ENCODE assay signal across 15 cellular contexts in the genomic region with DNA sequence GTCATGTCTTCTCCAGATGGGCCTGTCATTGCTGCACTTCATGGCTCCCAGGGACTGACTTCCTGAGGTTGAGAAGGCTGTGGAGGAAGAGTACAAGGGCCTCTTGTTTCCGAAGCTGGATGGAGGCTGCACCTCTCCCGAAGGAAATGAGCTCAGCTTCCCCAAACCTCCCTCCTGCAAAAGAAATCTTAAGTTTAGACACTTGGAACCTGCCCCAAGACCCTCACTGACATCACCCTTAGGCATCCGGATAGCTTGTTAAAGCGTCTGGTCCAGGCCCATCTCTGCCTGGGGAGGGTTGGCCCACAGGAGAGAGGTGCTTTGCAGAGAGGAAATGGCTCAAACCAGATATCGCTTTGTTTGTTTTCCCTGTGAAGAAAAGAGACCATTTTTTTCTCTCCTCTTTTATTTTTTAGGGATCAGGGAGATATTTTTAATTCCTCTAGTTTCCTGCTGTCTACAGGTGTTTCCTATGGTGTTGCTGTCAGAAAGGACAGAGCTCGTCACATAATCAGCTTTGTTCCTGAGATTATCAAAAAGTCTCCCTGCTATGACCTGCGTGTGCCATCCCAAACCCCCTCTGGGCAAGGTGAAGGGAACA. TPM values are rescaled to one million over a fixed set of nuclear protein-coding genes. Genes with fewer than 3 reads are reported as not detected.
A peak's percentile ranks its signal among the peaks of the same experiment; 100 is the strongest.
DNase-seq lines count a peak whose midpoint lies in the region; ATAC-seq and TF ChIP-seq lines count a peak whose summit lies in the region.
"Had no signal": no experiment of that assay in that cellular context is flagged by ENCODE, and none has a peak within 500 bp of the region (broad histone marks: within the 10 kb centered on the region; RNA-seq: fewer than 3 reads in every experiment).

No MANE protein-coding gene starts in this region.

- peaks cover 5% of the 10 kb centered on the region for H3K36me3 Mint-ChIP-seq in IgD-negative memory B cell
- peaks cover 55% of the 10 kb centered on the region for H3K36me3 Mint-ChIP-seq in activated T-helper 2 cell treated with anti-CD3 and anti-CD28 coated beads, Interferon-gamma antibody, Interleukin-2, Interleukin-4, amounts not matched to agents 10 μg/mL and 5 μg/mL and 100 μg/mL, durations not matched to agents 14 hours and 24 hours and 36 hours (ENCODE audit: low read depth)
- no peaks in the 10 kb centered on the region for H3K36me3 Mint-ChIP-seq in H9 (ENCODE audit: insufficient read depth in 1 of 3, low read depth in 3 of 3)

- H3K14ac ChIP-seq in H9 (ENCODE audit: insufficient read depth, low read length) = no peak overlapping the region

- H2BK15ac ChIP-seq in H9 (ENCODE audit: low read depth, low read length) = no peak overlapping the region

- H3K4ac ChIP-seq in H9 (ENCODE audit: low read depth, low read length) = no peak overlapping the region

- no peak overlapping the region for H4K8ac ChIP-seq in H9 (replicated peaks; ENCODE audit: insufficient read length, low read depth, low read length)

- ATAC-seq in left ventricle myocardium superior (peak; percentile 52), sciatic nerve (peak; percentile 82)
- ATAC-seq: GM12878 had no signal

- no peak overlapping the region for H2AFZ ChIP-seq in H9 (ENCODE audit: low read length)

- no peak overlapping the region for H3K56ac ChIP-seq in H9 (ENCODE audit: insufficient read length, low read depth, low read length)

- no peak overlapping the region for H2BK20ac ChIP-seq in H9 (ENCODE audit: low read depth, low read length, poor library complexity, severe bottlenecking)

- TF ChIP-seq CTCF in H9 (conservative IDR thresholded peaks at IDR 0.05) = no peak

- no peak overlapping the region for H3K23ac ChIP-seq in H9 (ENCODE audit: insufficient read length, low read depth, low read length)

- H2BK12ac ChIP-seq in H9 (ENCODE audit: insufficient read length, low read depth, low read length) = no peak overlapping the region

- WGBS in H9 (ENCODE audit: extremely low coverage, insufficient read length, low lambda C conversion rate) = no CpG with 5 or more reads among the region's 7 CpGs

- H4K5ac ChIP-seq in H9 (ENCODE audit: insufficient read length, low read depth, low read length) = no peak overlapping the region

- H3K27me3 ChIP-seq in H9 (ENCODE audit: insufficient read depth, low read length) = no peaks in the 10 kb centered on the region
- H3K27me3 ChIP-seq: tibial artery had no signal

- peak overlapping the region in 1 of 4 donors; percentile 41 for H3K4me3 Mint-ChIP-seq in IgD-negative memory B cell
- H3K4me3 Mint-ChIP-seq in activated T-helper 2 cell treated with anti-CD3 and anti-CD28 coated beads, Interferon-gamma antibody, Interleukin-2, Interleukin-4, amounts not matched to agents 10 μg/mL and 5 μg/mL and 100 μg/mL, durations not matched to agents 14 hours and 24 hours and 36 hours (ENCODE audit: low read depth) = no peak overlapping the region
- no peak overlapping the region for H3K4me3 Mint-ChIP-seq in H9
- H3K4me3 Mint-ChIP-seq: T-helper 2 cell treated with Interferon-gamma antibody and Interleukin-4, amounts not matched to agents 5 μg/mL and 100 μg/mL, for 36 hours had no signal

- no peak overlapping the region for H3T11ph ChIP-seq in H9 (ENCODE audit: low read length)

- H3K9ac ChIP-seq in H9 (ENCODE audit: extremely low read depth, insufficient read length, low read length) = no peak overlapping the region

- H2BK5ac ChIP-seq in H9 (ENCODE audit: insufficient read length, low read length) = no peak overlapping the region

- no peak overlapping the region for H2BK120ac ChIP-seq in H9 (ENCODE audit: low read depth, low read length, poor library complexity, severe bottlenecking)

- no peaks in the 10 kb centered on the region for H3K9me3 Mint-ChIP-seq in IgD-negative memory B cell
- H3K9me3 Mint-ChIP-seq in activated T-helper 2 cell treated with anti-CD3 and anti-CD28 coated beads, Interferon-gamma antibody, Interleukin-2, Interleukin-4, amounts not matched to agents 10 μg/mL and 5 μg/mL and 100 μg/mL, durations not matched to agents 14 hours and 24 hours and 36 hours = no peaks in the 10 kb centered on the region
- H3K9me3 Mint-ChIP-seq in H9 = no peaks in the 10 kb centered on the region
- H3K9me3 Mint-ChIP-seq: T-helper 2 cell treated with Interferon-gamma antibody and Interleukin-4, amounts not matched to agents 5 μg/mL and 100 μg/mL, for 36 hours had no signal

- H3K9me3 ChIP-seq in H9 (ENCODE audit: control insufficient read depth, low read depth, low read length) = no peaks in the 10 kb centered on the region
- H3K9me3 ChIP-seq: tibial artery had no signal

- no peak overlapping the region for H4K91ac ChIP-seq in H9 (ENCODE audit: insufficient read length, low read depth, low read length)

- no peak overlapping the region for H3K4me2 ChIP-seq in H9 (ENCODE audit: insufficient read depth, insufficient read length, low read length)

- H3K79me2 ChIP-seq in H9 (ENCODE audit: insufficient read depth, low read length) = no peaks in the 10 kb centered on the region

- no peak overlapping the region for H3K18ac ChIP-seq in H9 (ENCODE audit: insufficient read length, low read depth, low read length)

- intact Hi-C loops in activated T-helper 2 cell treated with anti-CD3 and anti-CD28 coated beads, Interferon-gamma antibody, Interleukin-2, Interleukin-4, amounts not matched to agents 10 μg/mL and 5 μg/mL and 100 μg/mL, durations not matched to agents 14 hours and 24 hours and 36 hours (cut with micrococcal nuclease) = no loop called here
- intact Hi-C loops in left ventricle myocardium superior (cut with micrococcal nuclease) (no loop called here), sciatic nerve (cut with DNase I) (no loop called here)

- H3K27ac Mint-ChIP-seq in IgD-negative memory B cell = peak overlapping the region; percentile 68 to 83 (median 78)
- peak overlapping the region; percentile 37 for H3K27ac Mint-ChIP-seq in activated T-helper 2 cell treated with anti-CD3 and anti-CD28 coated beads, Interferon-gamma antibody, Interleukin-2, Interleukin-4, amounts not matched to agents 10 μg/mL and 5 μg/mL and 100 μg/mL, durations not matched to agents 14 hours and 24 hours and 36 hours
- H3K27ac Mint-ChIP-seq in H9 = no peak overlapping the region

- no peaks in the 10 kb centered on the region for H4K20me1 ChIP-seq in H9 (ENCODE audit: control insufficient read depth, insufficient read depth, insufficient read length)

- H3K4me1 Mint-ChIP-seq in IgD-negative memory B cell (peaks cover 58 to 75% (median 63%) of the 10 kb centered on the region in 3 donors), H9 (peaks cover 3 to 4% of the 10 kb centered on the region in 2 experiments; a peak in 3 of 4 replicates)
- peaks cover 46% of the 10 kb centered on the region for H3K4me1 Mint-ChIP-seq in activated T-helper 2 cell treated with anti-CD3 and anti-CD28 coated beads, Interferon-gamma antibody, Interleukin-2, Interleukin-4, amounts not matched to agents 10 μg/mL and 5 μg/mL and 100 μg/mL, durations not matched to agents 14 hours and 24 hours and 36 hours (ENCODE audit: low read depth)

- no peaks in the 10 kb centered on the region for H3K79me1 ChIP-seq in H9 (ENCODE audit: insufficient read depth, low read depth, low read length, poor library complexity, severe bottlenecking)

- H3K4me1 ChIP-seq in H9 (ENCODE audit: insufficient read depth, low read length) = no peaks in the 10 kb centered on the region

- no peak overlapping the region for H2AK5ac ChIP-seq in H9 (ENCODE audit: insufficient read length, low read length)

- no peak overlapping the region for H3K27ac ChIP-seq in H9 (ENCODE audit: insufficient read length, low read depth, low read length)
- H3K27ac ChIP-seq: C4-2B, tibial artery had no signal

- DNase-seq in activated T-helper 2 cell treated with anti-CD3 and anti-CD28 coated beads, Interferon-gamma antibody, Interleukin-2, Interleukin-4, amounts not matched to agents 10 μg/mL and 5 μg/mL and 100 μg/mL, durations not matched to agents 14 hours and 24 hours and 36 hours (ENCODE audit: low spot score) = no peak
- DNase-seq in left ventricle myocardium superior (no peak), sciatic nerve (ENCODE audit: low spot score) (no peak), NCI-H2196 (lab: John Stamatoyannopoulos, UW; ENCODE audit: unreplicated experiment) (no peak), H9 (no peak), NCI-H2227 (lab: John Stamatoyannopoulos, UW; ENCODE audit: unreplicated experiment) (no peak)
- DNase-seq: activated CD4-positive, alpha-beta T cell treated with anti-CD3 and anti-CD28 coated beads, Interleukin-2, amount 50 U/mL, for 4 hours; EL; NCI-H2081; NCI-H774; tibial artery had no signal

- H3K23me2 ChIP-seq in H9 (ENCODE audit: insufficient read length, low read depth, low read length, poor library complexity, severe bottlenecking) = no peaks in the 10 kb centered on the region

- no peaks in the 10 kb centered on the region for H3K27me3 Mint-ChIP-seq in IgD-negative memory B cell
- no peaks in the 10 kb centered on the region for H3K27me3 Mint-ChIP-seq in activated T-helper 2 cell treated with anti-CD3 and anti-CD28 coated beads, Interferon-gamma antibody, Interleukin-2, Interleukin-4, amounts not matched to agents 10 μg/mL and 5 μg/mL and 100 μg/mL, durations not matched to agents 14 hours and 24 hours and 36 hours (ENCODE audit: low read depth)
- peaks cover 3% of the 10 kb centered on the region for H3K27me3 Mint-ChIP-seq in H9 (ENCODE audit: low read depth)

RNA-seq across cellular contexts. Expression of gene RCSD1, which starts 25.0 kb away (rescaled TPM):
- 249 TPM for polyA plus RNA-seq in IgD-negative memory B cell
- total RNA-seq in activated T-helper 2 cell treated with anti-CD3 and anti-CD28 coated beads, Interferon-gamma antibody, Interleukin-2, Interleukin-4, amounts not matched to agents 10 μg/mL and 5 μg/mL and 100 μg/mL, durations not matched to agents 14 hours and 24 hours and 36 hours = 84.9 and 91.9 TPM in 2 replicates
- total RNA-seq in left ventricle myocardium superior = 45.3 TPM
- 12.2 TPM for total RNA-seq in sciatic nerve
- 0.13 and 0.26 TPM in 2 replicates for total RNA-seq in H9 (2021)

Comparison
In these comparisons a context has a peak if more than half of its experiments do, and no peak if none do; other contexts are left out.
1. H3K27ac Mint-ChIP-seq: peak in IgD-negative memory B cell (3 of 3) and activated T-helper 2 cell treated with anti-CD3 and anti-CD28 coated beads, Interferon-gamma antibody, Interleukin-2, Interleukin-4, amounts not matched to agents 10 μg/mL and 5 μg/mL and 100 μg/mL, durations not matched to agents 14 hours and 24 hours and 36 hours (single experiment); none in H9 (0 of 3).
2. RNA of gene RCSD1, which starts 25.0 kb away (total RNA-seq): 84.9 to 91.9 TPM in activated T-helper 2 cell treated with anti-CD3 and anti-CD28 coated beads, Interferon-gamma antibody, Interleukin-2, Interleukin-4, amounts not matched to agents 10 μg/mL and 5 μg/mL and 100 μg/mL, durations not matched to agents 14 hours and 24 hours and 36 hours, 45.3 TPM in left ventricle myocardium superior (single experiment) and 12.2 TPM in sciatic nerve (single experiment); 0.13 to 0.26 TPM in H9; every median in the first group is over 10 times any median in the second.